Comparison of ENCODE assay signal across 8 cellular contexts in the genomic region with DNA sequence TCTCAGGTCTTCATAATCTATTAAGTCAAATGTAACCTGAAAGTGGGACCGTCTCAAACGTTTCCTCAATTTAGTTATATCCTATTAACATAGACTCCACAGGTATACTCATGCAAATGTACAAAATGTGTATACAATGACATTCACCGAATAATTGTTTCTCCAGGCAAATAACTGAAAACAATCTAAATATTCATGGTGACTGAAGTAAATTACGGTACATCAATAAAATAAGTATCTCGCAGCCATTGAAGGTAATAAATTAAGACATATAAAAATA. TPM values are rescaled to one million over a fixed set of nuclear protein-coding genes. Genes with fewer than 3 reads are reported as not detected.
DNase-seq lines count a peak whose midpoint lies in the region; ATAC-seq and TF ChIP-seq lines count a peak whose summit lies in the region.

No MANE protein-coding gene starts in this region.

- TF ChIP-seq CTCF in left lung (IDR thresholded peaks at IDR 0.05) (no peak), thoracic aorta (IDR thresholded peaks at IDR 0.05) (no peak)

- H3K36me3 ChIP-seq in left lung (peaks cover 0 to 26% of the 10 kb centered on the region in 2 donors), thoracic aorta (peaks cover 8% of the 10 kb centered on the region)

- no peaks in the 10 kb centered on the region for H3K9me3 ChIP-seq in left lung
- no peaks in the 10 kb centered on the region for H3K9me3 ChIP-seq in thoracic aorta

- peaks cover 53% of the 10 kb centered on the region for H3K4me1 Mint-ChIP-seq in activated CD4-positive, alpha-beta T cell treated with anti-CD3 and anti-CD28 coated beads, Interleukin-2, amount 10 ng/mL, durations not matched to agents 24 days and 14 days
- H3K4me1 Mint-ChIP-seq in activated naive CD8-positive, alpha-beta T cell treated with anti-CD3 and anti-CD28 coated beads, Interleukin-2, amount 10 ng/mL, durations not matched to agents 7 days and 5 days = peaks cover 49% of the 10 kb centered on the region

- H3K4me1 ChIP-seq in left lung = peaks cover 23 to 30% of the 10 kb centered on the region in 2 donors
- peaks cover 8 to 31% of the 10 kb centered on the region in 2 donors for H3K4me1 ChIP-seq in thoracic aorta (ENCODE audit: control insufficient read depth in 1 of 2, low read depth in 2 of 2)

- no peaks in the 10 kb centered on the region for H3K9me3 Mint-ChIP-seq in activated CD4-positive, alpha-beta T cell treated with anti-CD3 and anti-CD28 coated beads, Interleukin-2, amount 10 ng/mL, durations not matched to agents 24 days and 14 days
- no peaks in the 10 kb centered on the region for H3K9me3 Mint-ChIP-seq in activated naive CD8-positive, alpha-beta T cell treated with anti-CD3 and anti-CD28 coated beads, Interleukin-2, amount 10 ng/mL, durations not matched to agents 7 days and 5 days

- peak overlapping the region; percentile 80 for H3K27ac Mint-ChIP-seq in activated CD4-positive, alpha-beta T cell treated with anti-CD3 and anti-CD28 coated beads, Interleukin-2, amount 10 ng/mL, durations not matched to agents 24 days and 14 days
- peak overlapping the region; percentile 99 for H3K27ac Mint-ChIP-seq in activated naive CD8-positive, alpha-beta T cell treated with anti-CD3 and anti-CD28 coated beads, Interleukin-2, amount 10 ng/mL, durations not matched to agents 7 days and 5 days

- peak overlapping the region; percentile 74 to 75 for H3K4me3 ChIP-seq in left lung
- H3K4me3 ChIP-seq in thoracic aorta = peak overlapping the region; percentile 96

- H3K36me3 Mint-ChIP-seq in activated CD4-positive, alpha-beta T cell treated with anti-CD3 and anti-CD28 coated beads, Interleukin-2, amount 10 ng/mL, durations not matched to agents 24 days and 14 days (ENCODE audit: low read depth) = peaks cover 68% of the 10 kb centered on the region
- H3K36me3 Mint-ChIP-seq in activated naive CD8-positive, alpha-beta T cell treated with anti-CD3 and anti-CD28 coated beads, Interleukin-2, amount 10 ng/mL, durations not matched to agents 7 days and 5 days = peaks cover 23% of the 10 kb centered on the region

- POLR2A ChIA-PET in activated naive CD8-positive, alpha-beta T cell treated with anti-CD3 and anti-CD28 coated beads, Interleukin-2, amount 10 ng/mL, durations not matched to agents 7 days and 5 days (lab: Charles Lee) = no interaction called here

- ATAC-seq in activated naive CD8-positive, alpha-beta T cell treated with anti-CD3 and anti-CD28 coated beads, Interleukin-2, amount 10 ng/mL, durations not matched to agents 7 days and 5 days (ENCODE audit: low read depth) = no peak
- ATAC-seq in left lung = no peak
- no peak for ATAC-seq in thoracic aorta (ENCODE audit: insufficient number of reproducible peaks, low FRiP score, low read depth)
- no peak for ATAC-seq in GM18519 (IDR thresholded peaks at IDR 0.05; ENCODE audit: low FRiP score, unreplicated experiment)

- peak overlapping the region; percentile 88 for H3K4me3 Mint-ChIP-seq in activated CD4-positive, alpha-beta T cell treated with anti-CD3 and anti-CD28 coated beads, Interleukin-2, amount 10 ng/mL, durations not matched to agents 24 days and 14 days
- H3K4me3 Mint-ChIP-seq in activated naive CD8-positive, alpha-beta T cell treated with anti-CD3 and anti-CD28 coated beads, Interleukin-2, amount 10 ng/mL, durations not matched to agents 7 days and 5 days = peak overlapping the region; percentile 98

- intact Hi-C loops in activated CD4-positive, alpha-beta T cell treated with anti-CD3 and anti-CD28 coated beads, Interleukin-2, amount 10 ng/mL, durations not matched to agents 24 days and 14 days (cut with micrococcal nuclease) = loop anchor here (1.0 to 10.0 kb wide), 5 partner anchors 16 to 1874 kb away; a partner anchor contains a TSS
- intact Hi-C loops in left lung (cut with DNase I) = no loop called here

- no peak for DNase-seq in activated CD4-positive, alpha-beta T cell treated with anti-CD3 and anti-CD28 coated beads, Interleukin-2, amount 10 ng/mL, durations not matched to agents 24 days and 14 days
- DNase-seq in activated CD4-positive, alpha-beta T cell treated with anti-CD3 and anti-CD28 coated beads for 4 hours = no peak
- no peak for DNase-seq in activated naive CD8-positive, alpha-beta T cell treated with anti-CD3 and anti-CD28 coated beads, Interleukin-2, amount 10 ng/mL, durations not matched to agents 7 days and 5 days
- no peak for DNase-seq in left lung
- no peak for DNase-seq in thoracic aorta (ENCODE audit: low spot score)
- no peak for DNase-seq in NCI-H446 (lab: John Stamatoyannopoulos, UW)
- DNase-seq in DMS 273 treated with DMSO at 0.1 percent for 48 hours (lab: John Stamatoyannopoulos, UW) = no peak

- H3K27ac ChIP-seq in left lung (peak overlapping the region in 1 of 2 donors; percentile 72), thoracic aorta (peak overlapping the region; percentile 67 to 74)

- H3K27me3 Mint-ChIP-seq in activated CD4-positive, alpha-beta T cell treated with anti-CD3 and anti-CD28 coated beads, Interleukin-2, amount 10 ng/mL, durations not matched to agents 24 days and 14 days = no peaks in the 10 kb centered on the region
- no peaks in the 10 kb centered on the region for H3K27me3 Mint-ChIP-seq in activated naive CD8-positive, alpha-beta T cell treated with anti-CD3 and anti-CD28 coated beads, Interleukin-2, amount 10 ng/mL, durations not matched to agents 7 days and 5 days

- no peaks in the 10 kb centered on the region for H3K27me3 ChIP-seq in left lung
- no peaks in the 10 kb centered on the region for H3K27me3 ChIP-seq in thoracic aorta (replicated peaks; ENCODE audit: insufficient read depth)

RNA-seq across cellular contexts. Expression of a gene that starts 0.5 kb away (rescaled TPM):
- total RNA-seq in activated CD4-positive, alpha-beta T cell treated with anti-CD3 and anti-CD28 coated beads, Interleukin-2, amount 10 ng/mL, durations not matched to agents 24 days and 14 days = 226 and 234 TPM in 2 replicates
- 100 to 1,000 TPM; 120 to 123 TPM for total RNA-seq in activated naive CD8-positive, alpha-beta T cell treated with anti-CD3 and anti-CD28 coated beads, Interleukin-2, amount 10 ng/mL, durations not matched to agents 7 days and 5 days
- total RNA-seq in left lung (100 to 1,000 TPM in 1 of 2 donors, 10 to 100 TPM in 1; 84.1 to 157 TPM), thoracic aorta (100 to 1,000 TPM in 1 of 2 donors, 10 to 100 TPM in 1; 79.3 to 150 TPM)

RNA-seq across cellular contexts. Expression of a gene that starts 32.1 kb away (rescaled TPM):
- total RNA-seq in activated CD4-positive, alpha-beta T cell treated with anti-CD3 and anti-CD28 coated beads, Interleukin-2, amount 10 ng/mL, durations not matched to agents 24 days and 14 days = 84.9 and 90.9 TPM in 2 replicates
- total RNA-seq in activated naive CD8-positive, alpha-beta T cell treated with anti-CD3 and anti-CD28 coated beads, Interleukin-2, amount 10 ng/mL, durations not matched to agents 7 days and 5 days = 10 to 100 TPM; 65.6 to 69.2 TPM
- total RNA-seq in left lung = 10 to 100 TPM; 23.7 to 35.1 TPM
- total RNA-seq in thoracic aorta = 10 to 100 TPM; 33.6 to 49.1 TPM

RNA-seq across cellular contexts. Expression of a gene that starts 32.7 kb away (rescaled TPM):
- 26.9 and 27.5 TPM in 2 replicates for total RNA-seq in activated CD4-positive, alpha-beta T cell treated with anti-CD3 and anti-CD28 coated beads, Interleukin-2, amount 10 ng/mL, durations not matched to agents 24 days and 14 days
- 10 to 100 TPM; 19.6 to 20.6 TPM for total RNA-seq in activated naive CD8-positive, alpha-beta T cell treated with anti-CD3 and anti-CD28 coated beads, Interleukin-2, amount 10 ng/mL, durations not matched to agents 7 days and 5 days
- total RNA-seq in left lung = 1 to 10 TPM; 5.0 to 8.4 TPM
- total RNA-seq in thoracic aorta = 10 to 100 TPM in 1 of 2 donors, 1 to 10 TPM in 1; 3.8 to 13.6 TPM
